Comparison of ENCODE assay signal across 8 cellular contexts in the genomic region with DNA sequence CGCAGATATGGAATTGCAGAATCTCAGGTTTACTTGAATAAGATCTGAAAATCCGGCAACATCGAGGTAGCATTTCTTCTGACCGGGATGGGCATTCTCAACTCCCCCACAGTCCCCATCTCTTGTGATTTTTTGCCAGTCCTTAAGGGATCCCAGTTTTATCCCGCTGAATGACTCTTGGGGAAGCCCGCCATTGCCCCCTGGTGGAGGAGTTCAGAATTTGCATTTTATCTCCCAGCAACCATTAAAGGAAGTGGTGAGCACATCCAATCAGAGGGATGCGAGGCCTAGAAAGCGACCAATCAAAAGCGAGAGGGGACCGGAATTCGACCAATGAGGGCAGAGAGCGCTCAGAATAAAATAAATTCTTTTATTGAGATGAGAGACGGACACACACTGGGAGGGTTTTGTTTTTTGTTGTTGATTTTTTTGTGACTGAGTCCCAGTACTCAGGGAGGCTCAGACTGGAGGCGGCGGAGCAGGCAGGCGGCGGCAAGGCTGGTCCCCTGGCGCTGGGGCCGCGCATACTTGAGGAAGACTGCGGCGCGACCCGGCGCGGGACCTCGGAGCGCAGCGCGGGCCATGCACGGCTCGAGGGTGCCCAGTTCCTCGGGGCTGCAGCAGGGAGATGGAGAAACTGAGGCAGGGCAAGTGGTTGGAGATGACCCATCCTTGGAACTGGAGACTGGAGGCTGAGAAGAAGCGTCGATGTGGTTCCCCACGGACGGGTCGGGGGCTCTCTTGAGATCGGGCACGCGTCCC. TPM values are rescaled to one million over a fixed set of nuclear protein-coding genes. Genes with fewer than 3 reads are reported as not detected.
DNase-seq lines count a peak whose midpoint lies in the region; ATAC-seq, FAIRE-seq and TF ChIP-seq lines count a peak whose summit lies in the region.

No MANE protein-coding gene starts in this region.

- peak; percentile 88 for DNase-seq in GM12892 (ENCODE audit: insufficient read length)
- DNase-seq in NCI-H146 treated with DMSO at 0.1 percent for 48 hours (lab: John Stamatoyannopoulos, UW; ENCODE audit: unreplicated experiment): peak; percentile 85
- peak; percentile 94 for DNase-seq in SW480 (ENCODE audit: low spot score)
- DNase-seq in activated naive CD8-positive, alpha-beta T cell treated with anti-CD3 and anti-CD28 coated beads for 36 hours: peak; percentile 69
- no peak for DNase-seq in Right ventricle myocardium inferior (ENCODE audit: missing footprints)
- peak; percentile 72 for DNase-seq in prostate gland (ENCODE audit: low spot score)
- peak; percentile 78 to 84 for DNase-seq in uterus

- no peak overlapping the region for H3K4me3 ChIP-seq in prostate gland
- H3K4me3 ChIP-seq in uterus: no peak overlapping the region

- H3K36me3 Mint-ChIP-seq in activated naive CD8-positive, alpha-beta T cell treated with anti-CD3 and anti-CD28 coated beads for 36 hours: no peaks in the 10 kb centered on the region

- TF ChIP-seq CTCF in prostate gland (IDR thresholded peaks at IDR 0.05) (peak; percentile 69 to 91 (median 85)), uterus (IDR thresholded peaks at IDR 0.05) (peak; percentile 82 to 93 (median 93))

- intact Hi-C loops in Right ventricle myocardium inferior (cut with DNase I): loop anchor here (2.0 kb wide), 1 partner anchor 81 kb away; no protein-coding TSS in a partner anchor
- intact Hi-C loops in prostate gland (cut with DNase I): loop anchor here (5.0 kb wide), 1 partner anchor 85 kb away; no protein-coding TSS in a partner anchor
- intact Hi-C loops in uterus (cut with DNase I; ENCODE audit: low total_unique reads): loop anchor here (5.0 kb wide), 1 partner anchor 75 kb away; no protein-coding TSS in a partner anchor

- TF ChIP-seq POLR2A in GM12892 (IDR thresholded peaks at IDR 0.05; ENCODE audit: low read depth, low read length) (no peak), prostate gland (IDR thresholded peaks at IDR 0.05) (no peak), uterus (IDR thresholded peaks at IDR 0.05) (no peak)

- H3K4me1 Mint-ChIP-seq in activated naive CD8-positive, alpha-beta T cell treated with anti-CD3 and anti-CD28 coated beads for 36 hours: peaks cover 15% of the 10 kb centered on the region

- H3K27ac ChIP-seq in prostate gland (no peak overlapping the region), uterus (no peak overlapping the region)

- peak; percentile 61 for FAIRE-seq in GM12892 (lab: Jason Lieb, UNC)

- WGBS in prostate gland: 63% methylated on average over 41 of the region's 41 CpGs

- H3K9me3 Mint-ChIP-seq in activated naive CD8-positive, alpha-beta T cell treated with anti-CD3 and anti-CD28 coated beads for 36 hours: peaks cover 2% of the 10 kb centered on the region

- H3K27ac Mint-ChIP-seq in activated naive CD8-positive, alpha-beta T cell treated with anti-CD3 and anti-CD28 coated beads for 36 hours: no peak overlapping the region

- H3K4me3 Mint-ChIP-seq in activated naive CD8-positive, alpha-beta T cell treated with anti-CD3 and anti-CD28 coated beads for 36 hours: no peak overlapping the region

- peaks cover 7% of the 10 kb centered on the region for H3K27me3 ChIP-seq in prostate gland (replicated peaks; ENCODE audit: insufficient read depth)
- H3K27me3 ChIP-seq in uterus: peaks cover 21 to 41% of the 10 kb centered on the region in 2 donors

- peak; percentile 83 for ATAC-seq in Right ventricle myocardium inferior
- ATAC-seq in GM18517 (IDR thresholded peaks at IDR 0.05; ENCODE audit: unreplicated experiment): no peak

- no peaks in the 10 kb centered on the region for H3K4me1 ChIP-seq in prostate gland (replicated peaks)
- peaks cover 0 to 8% of the 10 kb centered on the region in 2 donors for H3K4me1 ChIP-seq in uterus

- H3K36me3 ChIP-seq in prostate gland: no peaks in the 10 kb centered on the region
- H3K36me3 ChIP-seq in uterus: no peaks in the 10 kb centered on the region

- peaks cover 88% of the 10 kb centered on the region for H3K27me3 Mint-ChIP-seq in activated naive CD8-positive, alpha-beta T cell treated with anti-CD3 and anti-CD28 coated beads for 36 hours

- no peaks in the 10 kb centered on the region for H3K9me3 ChIP-seq in prostate gland
- H3K9me3 ChIP-seq in uterus: no peaks in the 10 kb centered on the region

RNA-seq across cellular contexts. Expression of a gene that starts 3.9 kb away (rescaled TPM):
- 0.17 TPM for polyA plus RNA-seq in GM12892 (2012; ENCODE audit: missing spikeins)
- not detected for total RNA-seq in activated naive CD8-positive, alpha-beta T cell treated with anti-CD3 and anti-CD28 coated beads for 36 hours
- not detected for total RNA-seq in Right ventricle myocardium inferior
- not detected for total RNA-seq in prostate gland
- total RNA-seq in uterus: not detected

RNA-seq across cellular contexts. Expression of a gene that starts 4.5 kb away (rescaled TPM):
- not detected for polyA plus RNA-seq in GM12892 (2012; ENCODE audit: missing spikeins)
- not detected for total RNA-seq in activated naive CD8-positive, alpha-beta T cell treated with anti-CD3 and anti-CD28 coated beads for 36 hours
- total RNA-seq in Right ventricle myocardium inferior (not detected), prostate gland (under 1 TPM; 0.82 to 0.85 TPM), uterus (under 1 TPM in 2 of 4 donors, not detected in 2; 0.21 to 0.61 TPM)

RNA-seq across cellular contexts. Expression of a gene that starts 30.8 kb away (rescaled TPM):
- 6.8 TPM for polyA plus RNA-seq in GM12892 (2012; ENCODE audit: missing spikeins)
- 1 to 10 TPM; 8.3 to 9.3 TPM for total RNA-seq in activated naive CD8-positive, alpha-beta T cell treated with anti-CD3 and anti-CD28 coated beads for 36 hours
- total RNA-seq in Right ventricle myocardium inferior (22.7 TPM), prostate gland (10 to 100 TPM; 10.5 to 23.8 TPM), uterus (10 to 100 TPM in 1 of 4 donors, 1 to 10 TPM in 3; 1.0 to 29.0 (median 3.1) TPM)
